1 cellular context compared by ENCODE assay signal in the genomic region with DNA sequence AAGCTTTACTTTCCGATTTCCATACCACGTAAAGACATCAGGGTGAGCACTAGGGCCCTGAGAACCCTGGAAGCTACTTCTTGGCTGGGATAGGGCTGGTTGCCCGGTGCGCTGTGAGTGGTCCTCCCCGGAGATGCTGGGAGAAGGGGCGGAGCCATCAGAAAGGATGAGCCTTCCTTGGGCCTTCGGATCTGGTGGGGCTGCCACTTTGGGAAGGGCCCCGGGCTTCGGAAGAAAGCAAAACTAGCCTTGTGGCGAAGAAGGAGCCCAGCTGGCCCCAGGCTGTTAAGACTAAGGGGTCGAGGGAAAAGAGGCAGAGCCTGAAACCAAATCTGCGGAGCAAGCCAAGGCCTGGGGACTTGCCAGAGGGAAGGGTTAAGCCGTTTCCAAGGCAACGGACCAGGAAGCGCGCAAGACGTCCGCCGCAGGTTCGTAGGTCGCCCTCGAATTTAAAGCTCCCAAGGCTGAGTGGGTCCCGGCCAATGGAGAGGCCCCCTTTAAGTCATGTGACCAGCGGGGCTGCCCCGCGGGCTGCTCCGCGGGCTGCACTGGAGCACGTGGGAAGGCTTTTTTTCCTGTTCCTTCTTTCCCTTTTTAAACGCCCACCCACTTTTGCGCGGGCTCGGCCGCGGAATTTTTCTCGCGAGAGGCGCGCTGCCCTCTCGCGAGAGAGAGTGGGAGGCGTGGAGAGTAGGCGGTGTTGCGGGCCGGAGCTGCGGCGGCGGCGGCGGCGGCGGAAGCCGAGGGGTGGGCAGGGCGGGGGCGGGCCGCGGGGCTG.
TF ChIP-seq lines count a peak whose summit lies in the region.

No MANE protein-coding gene starts in this region.

TF ChIP-seq in HepG2, 621 proteins besides CTCF, POLR2A, EP300 and RAD21 (continued from another document and continues in another):
- TF ChIP-seq, protein P1, sequence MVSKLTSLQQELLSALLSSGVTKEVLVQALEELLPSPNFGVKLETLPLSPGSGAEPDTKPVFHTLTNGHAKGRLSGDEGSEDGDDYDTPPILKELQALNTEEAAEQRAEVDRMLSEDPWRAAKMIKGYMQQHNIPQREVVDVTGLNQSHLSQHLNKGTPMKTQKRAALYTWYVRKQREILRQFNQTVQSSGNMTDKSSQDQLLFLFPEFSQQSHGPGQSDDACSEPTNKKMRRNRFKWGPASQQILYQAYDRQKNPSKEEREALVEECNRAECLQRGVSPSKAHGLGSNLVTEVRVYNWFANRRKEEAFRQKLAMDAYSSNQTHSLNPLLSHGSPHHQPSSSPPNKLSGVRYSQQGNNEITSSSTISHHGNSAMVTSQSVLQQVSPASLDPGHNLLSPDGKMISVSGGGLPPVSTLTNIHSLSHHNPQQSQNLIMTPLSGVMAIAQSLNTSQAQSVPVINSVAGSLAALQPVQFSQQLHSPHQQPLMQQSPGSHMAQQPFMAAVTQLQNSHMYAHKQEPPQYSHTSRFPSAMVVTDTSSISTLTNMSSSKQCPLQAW (CRISPR knock-in tag; IDR thresholded peaks at IDR 0.05), result peak; percentile 28; the same call in 1 of the 2 replicates
- TF ChIP-seq MAX (IDR thresholded peaks at IDR 0.05), result peak; percentile 98
- no peak for TF ChIP-seq RNF219 (CRISPR knock-in tag; IDR thresholded peaks at IDR 0.05)
- TF ChIP-seq STAT6 (CRISPR knock-in tag; IDR thresholded peaks at IDR 0.05; ENCODE audit: borderline replicate concordance), result no peak
- TF ChIP-seq, protein P2, sequence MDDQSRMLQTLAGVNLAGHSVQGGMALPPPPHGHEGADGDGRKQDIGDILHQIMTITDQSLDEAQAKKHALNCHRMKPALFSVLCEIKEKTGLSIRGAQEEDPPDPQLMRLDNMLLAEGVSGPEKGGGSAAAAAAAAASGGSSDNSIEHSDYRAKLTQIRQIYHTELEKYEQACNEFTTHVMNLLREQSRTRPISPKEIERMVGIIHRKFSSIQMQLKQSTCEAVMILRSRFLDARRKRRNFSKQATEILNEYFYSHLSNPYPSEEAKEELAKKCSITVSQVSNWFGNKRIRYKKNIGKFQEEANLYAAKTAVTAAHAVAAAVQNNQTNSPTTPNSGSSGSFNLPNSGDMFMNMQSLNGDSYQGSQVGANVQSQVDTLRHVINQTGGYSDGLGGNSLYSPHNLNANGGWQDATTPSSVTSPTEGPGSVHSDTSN (CRISPR knock-in tag; IDR thresholded peaks at IDR 0.05; ENCODE audit: borderline replicate concordance), result peak; percentile 84
- TF ChIP-seq ZSCAN20 (CRISPR knock-in tag; IDR thresholded peaks at IDR 0.05; ENCODE audit: borderline replicate concordance), result peak; percentile 96
- TF ChIP-seq ZNF274 (CRISPR knock-in tag; IDR thresholded peaks at IDR 0.05), result peak; percentile 41; the same call in 1 of the 2 replicates
- TF ChIP-seq, protein P3, sequence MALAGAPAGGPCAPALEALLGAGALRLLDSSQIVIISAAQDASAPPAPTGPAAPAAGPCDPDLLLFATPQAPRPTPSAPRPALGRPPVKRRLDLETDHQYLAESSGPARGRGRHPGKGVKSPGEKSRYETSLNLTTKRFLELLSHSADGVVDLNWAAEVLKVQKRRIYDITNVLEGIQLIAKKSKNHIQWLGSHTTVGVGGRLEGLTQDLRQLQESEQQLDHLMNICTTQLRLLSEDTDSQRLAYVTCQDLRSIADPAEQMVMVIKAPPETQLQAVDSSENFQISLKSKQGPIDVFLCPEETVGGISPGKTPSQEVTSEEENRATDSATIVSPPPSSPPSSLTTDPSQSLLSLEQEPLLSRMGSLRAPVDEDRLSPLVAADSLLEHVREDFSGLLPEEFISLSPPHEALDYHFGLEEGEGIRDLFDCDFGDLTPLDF (CRISPR knock-in tag; IDR thresholded peaks at IDR 0.05), result peak; percentile 98
- TF ChIP-seq KLF12 (CRISPR knock-in tag; IDR thresholded peaks at IDR 0.05; ENCODE audit: borderline replicate concordance), result peak; percentile 55; the same call in 1 of the 2 replicates
- peak; percentile 87 for TF ChIP-seq MXD4 (CRISPR knock-in tag; IDR thresholded peaks at IDR 0.05)
- TF ChIP-seq, protein P4, sequence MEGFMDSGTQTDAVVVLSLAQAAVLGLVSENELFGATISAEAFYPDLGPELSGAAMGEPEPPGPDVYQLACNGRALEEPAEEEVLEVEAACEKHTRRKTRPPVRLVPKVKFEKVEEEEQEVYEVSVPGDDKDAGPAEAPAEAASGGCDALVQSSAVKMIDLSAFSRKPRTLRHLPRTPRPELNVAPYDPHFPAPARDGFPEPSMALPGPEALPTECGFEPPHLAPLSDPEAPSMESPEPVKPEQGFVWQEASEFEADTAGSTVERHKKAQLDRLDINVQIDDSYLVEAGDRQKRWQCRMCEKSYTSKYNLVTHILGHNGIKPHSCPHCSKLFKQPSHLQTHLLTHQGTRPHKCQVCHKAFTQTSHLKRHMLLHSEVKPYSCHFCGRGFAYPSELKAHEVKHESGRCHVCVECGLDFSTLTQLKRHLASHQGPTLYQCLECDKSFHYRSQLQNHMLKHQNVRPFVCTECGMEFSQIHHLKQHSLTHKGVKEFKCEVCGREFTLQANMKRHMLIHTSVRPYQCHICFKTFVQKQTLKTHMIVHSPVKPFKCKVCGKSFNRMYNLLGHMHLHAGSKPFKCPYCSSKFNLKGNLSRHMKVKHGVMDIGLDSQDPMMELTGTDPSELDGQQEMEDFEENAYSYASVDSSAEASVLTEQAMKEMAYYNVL (CRISPR knock-in tag; IDR thresholded peaks at IDR 0.05; ENCODE audit: borderline replicate concordance), result peak; percentile 69; the same call in 1 of the 2 replicates
- peak; percentile 88 for TF ChIP-seq ELF3 (CRISPR knock-in tag; IDR thresholded peaks at IDR 0.05)
- TF ChIP-seq, protein P5, sequence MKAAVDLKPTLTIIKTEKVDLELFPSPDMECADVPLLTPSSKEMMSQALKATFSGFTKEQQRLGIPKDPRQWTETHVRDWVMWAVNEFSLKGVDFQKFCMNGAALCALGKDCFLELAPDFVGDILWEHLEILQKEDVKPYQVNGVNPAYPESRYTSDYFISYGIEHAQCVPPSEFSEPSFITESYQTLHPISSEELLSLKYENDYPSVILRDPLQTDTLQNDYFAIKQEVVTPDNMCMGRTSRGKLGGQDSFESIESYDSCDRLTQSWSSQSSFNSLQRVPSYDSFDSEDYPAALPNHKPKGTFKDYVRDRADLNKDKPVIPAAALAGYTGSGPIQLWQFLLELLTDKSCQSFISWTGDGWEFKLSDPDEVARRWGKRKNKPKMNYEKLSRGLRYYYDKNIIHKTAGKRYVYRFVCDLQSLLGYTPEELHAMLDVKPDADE (CRISPR knock-in tag; IDR thresholded peaks at IDR 0.05), result peak; percentile 87; the same call in 1 of the 2 replicates
- TF ChIP-seq ZNF136 (CRISPR knock-in tag; IDR thresholded peaks at IDR 0.05; ENCODE audit: low read depth), result 0 out of 2 replicates have a peak, but pooled peaks have one; percentile 15
- TF ChIP-seq HHEX (CRISPR knock-in tag; IDR thresholded peaks at IDR 0.05), result no peak
- peak; percentile 26; the same call in 1 of the 2 replicates for TF ChIP-seq LBX2 (CRISPR knock-in tag; IDR thresholded peaks at IDR 0.05; ENCODE audit: borderline replicate concordance)
- TF ChIP-seq GFI1 (CRISPR knock-in tag; IDR thresholded peaks at IDR 0.05; ENCODE audit: borderline replicate concordance), result no peak
- TF ChIP-seq RARA (CRISPR knock-in tag; IDR thresholded peaks at IDR 0.05), result 0 out of 2 replicates have a peak, but pooled peaks have one; percentile 30
- TF ChIP-seq, protein P6, sequence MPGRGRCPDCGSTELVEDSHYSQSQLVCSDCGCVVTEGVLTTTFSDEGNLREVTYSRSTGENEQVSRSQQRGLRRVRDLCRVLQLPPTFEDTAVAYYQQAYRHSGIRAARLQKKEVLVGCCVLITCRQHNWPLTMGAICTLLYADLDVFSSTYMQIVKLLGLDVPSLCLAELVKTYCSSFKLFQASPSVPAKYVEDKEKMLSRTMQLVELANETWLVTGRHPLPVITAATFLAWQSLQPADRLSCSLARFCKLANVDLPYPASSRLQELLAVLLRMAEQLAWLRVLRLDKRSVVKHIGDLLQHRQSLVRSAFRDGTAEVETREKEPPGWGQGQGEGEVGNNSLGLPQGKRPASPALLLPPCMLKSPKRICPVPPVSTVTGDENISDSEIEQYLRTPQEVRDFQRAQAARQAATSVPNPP (CRISPR knock-in tag; IDR thresholded peaks at IDR 0.05), result peak; percentile 82; the same call in 1 of the 2 replicates
- TF ChIP-seq HMGXB3 (CRISPR knock-in tag; IDR thresholded peaks at IDR 0.05; ENCODE audit: borderline replicate concordance), result peak; percentile 71; the same call in 1 of the 2 replicates
- peak; percentile 49; the same call in 1 of the 2 replicates for TF ChIP-seq MYNN (CRISPR knock-in tag; IDR thresholded peaks at IDR 0.05; ENCODE audit: low read depth)
- TF ChIP-seq MEIS2 (CRISPR knock-in tag; IDR thresholded peaks at IDR 0.05), result peak; percentile 68; the same call in 1 of the 2 replicates
- peak; percentile 79 for TF ChIP-seq DR1 (CRISPR knock-in tag; IDR thresholded peaks at IDR 0.05)
- peak; percentile 69; the same call in 1 of the 2 replicates for TF ChIP-seq IRF2 (CRISPR knock-in tag; IDR thresholded peaks at IDR 0.05)
- TF ChIP-seq, protein P7, sequence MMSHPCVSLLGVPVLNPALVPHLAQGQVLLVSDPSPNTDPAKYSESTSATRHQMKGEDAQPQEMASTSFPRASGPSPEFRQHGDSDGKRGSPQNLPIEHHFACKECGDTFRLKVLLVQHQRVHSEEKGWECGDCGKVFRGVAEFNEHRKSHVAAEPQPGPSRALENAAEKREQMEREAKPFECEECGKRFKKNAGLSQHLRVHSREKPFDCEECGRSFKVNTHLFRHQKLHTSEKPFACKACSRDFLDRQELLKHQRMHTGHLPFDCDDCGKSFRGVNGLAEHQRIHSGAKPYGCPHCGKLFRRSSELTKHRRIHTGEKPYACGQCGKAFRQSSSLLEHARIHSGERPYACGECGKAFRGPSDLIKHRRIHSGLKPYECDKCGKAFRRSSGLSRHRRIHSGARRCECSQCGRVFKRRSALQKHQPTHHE (CRISPR knock-in tag; IDR thresholded peaks at IDR 0.05; ENCODE audit: borderline replicate concordance), result peak; percentile 57; the same call in 1 of the 2 replicates
- TF ChIP-seq ZSCAN31 (CRISPR knock-in tag; IDR thresholded peaks at IDR 0.05; ENCODE audit: low read depth), result peak; percentile 74
- peak; percentile 68; the same call in 1 of the 2 replicates for TF ChIP-seq FOXC1 (CRISPR knock-in tag; IDR thresholded peaks at IDR 0.05; ENCODE audit: borderline replicate concordance)
- TF ChIP-seq ZNF564 (CRISPR knock-in tag; IDR thresholded peaks at IDR 0.05), result peak; percentile 80; the same call in 1 of the 2 replicates
- peak; percentile 47 for TF ChIP-seq ZNF883 (CRISPR knock-in tag; IDR thresholded peaks at IDR 0.05; ENCODE audit: not compliant biosample characterization)
